Comparison of ENCODE assay signal across 11 cellular contexts in genomic region chr21:41166947-41167346, GRCh38. TPM values are rescaled to one million over a fixed set of nuclear protein-coding genes. Genes with fewer than 3 reads are reported as not detected.
DNase-seq lines count a peak whose midpoint lies in the region; ATAC-seq and TF ChIP-seq lines count a peak whose summit lies in the region.
"Had no signal": no experiment of that assay in that cellular context is flagged by ENCODE, and none has a peak within 500 bp of the region (broad histone marks: within the 10 kb centered on the region; RNA-seq: fewer than 3 reads in every experiment).

No MANE protein-coding gene starts in this region.

- H3K4me1 ChIP-seq in colonic mucosa: no peaks in the 10 kb centered on the region

- peaks cover 33% of the 10 kb centered on the region for H3K27me3 Mint-ChIP-seq in activated T-cell treated with anti-CD3 and anti-CD28 coated beads, Interleukin-2, amount 50 U/mL, for 4 hours (ENCODE audit: low read depth)
- peaks cover 12% of the 10 kb centered on the region for H3K27me3 Mint-ChIP-seq in type B pancreatic cell
- peaks cover 59% of the 10 kb centered on the region for H3K27me3 Mint-ChIP-seq in activated CD8-positive, alpha-beta memory T cell treated with anti-CD3 and anti-CD28 coated beads, Interleukin-2, amount 10 ng/mL, durations not matched to agents 7 days and 5 days

- CTCF ChIA-PET in activated CD8-positive, alpha-beta memory T cell treated with anti-CD3 and anti-CD28 coated beads, Interleukin-2, amount 10 ng/mL, durations not matched to agents 7 days and 5 days (lab: Charles Lee): interaction anchor here (1.3 to 2.2 kb wide), 2 partner anchors 9 to 116 kb away, joined by 4 to 6 read pairs; no protein-coding TSS in a partner anchor

- no peak for ATAC-seq in activated T-cell treated with anti-CD3 and anti-CD28 coated beads, Interleukin-2, amount 50 U/mL, for 4 hours
- no peak for ATAC-seq in activated CD8-positive, alpha-beta memory T cell treated with anti-CD3 and anti-CD28 coated beads, Interleukin-2, amount 10 ng/mL, durations not matched to agents 7 days and 5 days
- no peak for ATAC-seq in HG02763 (IDR thresholded peaks at IDR 0.05; ENCODE audit: unreplicated experiment)

- H3K36me3 Mint-ChIP-seq in activated T-cell treated with anti-CD3 and anti-CD28 coated beads, Interleukin-2, amount 50 U/mL, for 4 hours (ENCODE audit: insufficient read depth): no peaks in the 10 kb centered on the region
- H3K36me3 Mint-ChIP-seq in type B pancreatic cell: no peaks in the 10 kb centered on the region
- H3K36me3 Mint-ChIP-seq in activated CD8-positive, alpha-beta memory T cell treated with anti-CD3 and anti-CD28 coated beads, Interleukin-2, amount 10 ng/mL, durations not matched to agents 7 days and 5 days: no peaks in the 10 kb centered on the region

- H3K27me3 ChIP-seq in colonic mucosa: no peaks in the 10 kb centered on the region

- intact Hi-C loops in colonic mucosa (cut with DNase I): no loop called here

- peaks cover 7% of the 10 kb centered on the region for H3K4me1 Mint-ChIP-seq in activated T-cell treated with anti-CD3 and anti-CD28 coated beads, Interleukin-2, amount 50 U/mL, for 4 hours (ENCODE audit: low read depth)
- H3K4me1 Mint-ChIP-seq in type B pancreatic cell (ENCODE audit: unreplicated experiment): peaks cover 4% of the 10 kb centered on the region
- peaks cover 8% of the 10 kb centered on the region for H3K4me1 Mint-ChIP-seq in activated CD8-positive, alpha-beta memory T cell treated with anti-CD3 and anti-CD28 coated beads, Interleukin-2, amount 10 ng/mL, durations not matched to agents 7 days and 5 days

- peak overlapping the region; percentile 73 to 93 for H3K9ac ChIP-seq in colonic mucosa (ENCODE audit: low read depth in 2 of 2, low read length in 2 of 2)

- TF ChIP-seq CTCF in colonic mucosa (IDR thresholded peaks at IDR 0.05) (no peak), type B pancreatic cell (conservative IDR thresholded peaks at IDR 0.05) (no peak)

- H3K27ac Mint-ChIP-seq in type B pancreatic cell: peak overlapping the region; percentile 29
- no peak overlapping the region for H3K27ac Mint-ChIP-seq in activated CD8-positive, alpha-beta memory T cell treated with anti-CD3 and anti-CD28 coated beads, Interleukin-2, amount 10 ng/mL, durations not matched to agents 7 days and 5 days

- no peaks in the 10 kb centered on the region for H3K9me3 Mint-ChIP-seq in activated T-cell treated with anti-CD3 and anti-CD28 coated beads, Interleukin-2, amount 50 U/mL, for 4 hours
- no peaks in the 10 kb centered on the region for H3K9me3 Mint-ChIP-seq in type B pancreatic cell
- no peaks in the 10 kb centered on the region for H3K9me3 Mint-ChIP-seq in activated CD8-positive, alpha-beta memory T cell treated with anti-CD3 and anti-CD28 coated beads, Interleukin-2, amount 10 ng/mL, durations not matched to agents 7 days and 5 days (ENCODE audit: low read depth)

- peak overlapping the region; percentile 48 for H3K4me3 Mint-ChIP-seq in activated T-cell treated with anti-CD3 and anti-CD28 coated beads, Interleukin-2, amount 50 U/mL, for 4 hours
- H3K4me3 Mint-ChIP-seq in type B pancreatic cell: peak overlapping the region; percentile 80
- H3K4me3 Mint-ChIP-seq in activated CD8-positive, alpha-beta memory T cell treated with anti-CD3 and anti-CD28 coated beads, Interleukin-2, amount 10 ng/mL, durations not matched to agents 7 days and 5 days: no peak overlapping the region

- DNase-seq in activated T-cell treated with anti-CD3 and anti-CD28 coated beads, Interleukin-2, amount 50 U/mL, for 4 hours: no peak
- DNase-seq in activated T-cell treated with anti-CD3 and anti-CD28 coated beads for 4 hours (no peak), colonic mucosa (peak; percentile 42), mesenteric fat pad (ENCODE audit: low spot score) (peak; percentile 88), type B pancreatic cell (ENCODE audit: extremely low spot score, unreplicated experiment) (no peak), COLO829 (ENCODE audit: low spot score) (no peak)
- DNase-seq in activated CD8-positive, alpha-beta memory T cell treated with anti-CD3 and anti-CD28 coated beads, Interleukin-2, amount 10 ng/mL, durations not matched to agents 7 days and 5 days: no peak
- DNase-seq: DND-41; effector CD4-positive, alpha-beta T cell; NCI-H774 had no signal

- H3K4me3 ChIP-seq in colonic mucosa: peak overlapping the region; percentile 71

- H3K27ac ChIP-seq in colonic mucosa: peak overlapping the region; percentile 84

- H3K9me3 ChIP-seq in colonic mucosa: no peaks in the 10 kb centered on the region

- no peaks in the 10 kb centered on the region for H3K36me3 ChIP-seq in colonic mucosa

RNA-seq across cellular contexts. Expression of gene BACE2, which starts 1.0 kb away (rescaled TPM):
- total RNA-seq in activated T-cell treated with anti-CD3 and anti-CD28 coated beads, Interleukin-2, amount 50 U/mL, for 4 hours: under 1 TPM; 0.32 to 0.53 (median 0.38) TPM
- total RNA-seq in colonic mucosa (10 to 100 TPM; 69.5 to 80.2 TPM), mesenteric fat pad (25.8 TPM), type B pancreatic cell (ENCODE audit: low replicate concordance) (29.8 and 44.3 TPM in 2 replicates)
- total RNA-seq in activated CD8-positive, alpha-beta memory T cell treated with anti-CD3 and anti-CD28 coated beads, Interleukin-2, amount 10 ng/mL, durations not matched to agents 7 days and 5 days: 1 to 10 TPM in 1 of 2 experiments, under 1 TPM in 1; 0.79 to 2.4 TPM

Comparison
In these comparisons a context has a peak if more than half of its experiments do, and no peak if none do; other contexts are left out.
1. DNase-seq: peak in colonic mucosa (single experiment) and mesenteric fat pad (single experiment); none in activated T-cell treated with anti-CD3 and anti-CD28 coated beads, Interleukin-2, amount 50 U/mL, for 4 hours (single experiment), activated T-cell treated with anti-CD3 and anti-CD28 coated beads for 4 hours (single experiment), type B pancreatic cell (single experiment), COLO829 (single experiment) and activated CD8-positive, alpha-beta memory T cell treated with anti-CD3 and anti-CD28 coated beads, Interleukin-2, amount 10 ng/mL, durations not matched to agents 7 days and 5 days (single experiment).